Comparison of ENCODE assay signal across 31 cellular contexts in the genomic region with DNA sequence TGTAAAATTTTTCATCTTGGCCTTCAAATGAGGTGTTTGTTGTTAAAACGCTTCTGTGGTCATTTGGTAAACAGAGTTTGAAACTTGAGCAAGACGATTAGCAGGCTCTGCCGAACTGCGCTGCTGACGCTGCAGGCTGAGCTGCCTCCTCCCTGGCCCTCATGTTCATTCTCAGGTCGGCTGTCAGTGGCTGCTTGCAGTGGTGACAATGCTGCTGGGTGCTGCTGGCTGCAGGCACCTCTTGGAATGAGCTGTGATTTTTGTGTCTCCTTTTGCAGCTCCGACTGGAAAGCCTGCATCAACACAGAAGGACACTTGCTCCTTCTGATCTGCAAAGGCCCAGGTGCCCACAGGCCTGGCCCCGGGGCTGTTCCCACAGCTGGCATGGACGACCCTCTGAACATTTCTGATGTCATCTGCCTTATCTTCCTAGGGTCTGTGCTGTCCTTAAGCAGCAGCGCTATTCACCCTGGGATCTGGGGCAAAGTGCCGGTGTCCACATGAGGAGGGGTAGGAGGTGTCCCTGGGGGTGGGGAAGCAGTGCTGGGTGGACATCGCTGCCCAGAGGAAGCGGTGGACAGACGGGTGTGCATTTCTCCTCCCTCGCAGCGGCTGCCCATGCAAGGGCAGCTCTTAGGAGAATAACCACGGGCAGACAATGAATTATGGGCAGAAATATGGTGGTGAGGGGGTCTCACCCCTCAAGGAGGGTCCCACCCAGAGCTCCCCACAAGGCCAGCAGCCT. TPM values are rescaled to one million over a fixed set of nuclear protein-coding genes. Genes with fewer than 3 reads are reported as not detected.
A peak's percentile ranks its signal among the peaks of the same experiment; 100 is the strongest.
DNase-seq lines count a peak whose midpoint lies in the region; ATAC-seq, FAIRE-seq and TF ChIP-seq lines count a peak whose summit lies in the region.
"Had no signal": no experiment of that assay in that cellular context is flagged by ENCODE, and none has a peak within 500 bp of the region (broad histone marks: within the 10 kb centered on the region; RNA-seq: fewer than 3 reads in every experiment).

No MANE protein-coding gene starts in this region.

- ATAC-seq in Right ventricle myocardium inferior: no peak
- no peak for ATAC-seq in K562
- ATAC-seq: A549, GM23338 had no signal

- intact Hi-C loops in Right ventricle myocardium inferior (cut with DNase I): no loop called here
- intact Hi-C loops in left ventricle myocardium inferior (cut with micrococcal nuclease): no loop called here
- intact Hi-C loops in K562 (cut with micrococcal nuclease): loop anchor here (10.0 kb wide), 1 partner anchor 105 kb away; no protein-coding TSS in a partner anchor
- intact Hi-C loops in colonic mucosa (cut with DNase I): no loop called here

- H3K9me3 ChIP-seq in left ventricle myocardium inferior (replicated peaks): no peaks in the 10 kb centered on the region
- no peaks in the 10 kb centered on the region for H3K9me3 ChIP-seq in NT2/D1 (ENCODE audit: insufficient read depth, low read length)
- no peaks in the 10 kb centered on the region for H3K9me3 ChIP-seq in K562 (replicated peaks; ENCODE audit: control insufficient read depth, insufficient read depth, low read depth, low read length)
- no peaks in the 10 kb centered on the region for H3K9me3 ChIP-seq in parathyroid adenoma (ENCODE audit: control insufficient read depth, low read length)
- H3K9me3 ChIP-seq in HAP-1: no peaks in the 10 kb centered on the region
- H3K9me3 ChIP-seq in colonic mucosa: no peaks in the 10 kb centered on the region
- H3K9me3 ChIP-seq: A549; BLaER1 treated with 17β-estradiol and CSF1 and Interleukin-3, amounts not matched to agents 10 nM and 100 nM had no signal

- peak; percentile 26 for FAIRE-seq in K562 (lab: Jason Lieb, UNC)
- FAIRE-seq: A549, G401.6 had no signal

- H3K4me1 ChIP-seq in left ventricle myocardium inferior (peaks cover 27% of the 10 kb centered on the region), NT2/D1 (ENCODE audit: insufficient read depth, insufficient read length) (peaks cover 13% of the 10 kb centered on the region), K562 (replicated peaks in 1 of 2; ENCODE audit: control insufficient read depth in 2 of 2, insufficient read depth in 2 of 2, low read length in 2 of 2) (peaks cover 0 to 43% of the 10 kb centered on the region in 2 experiments; a peak in 2 of 5 replicates), parathyroid adenoma (peaks cover 47% of the 10 kb centered on the region), HAP-1 (peaks cover 8% of the 10 kb centered on the region), colonic mucosa (no peaks in the 10 kb centered on the region)

- H3K4me2 ChIP-seq in K562 (ENCODE audit: insufficient read depth, low read length) (no peak overlapping the region), parathyroid adenoma (ENCODE audit: low read length) (peak overlapping the region; percentile 29)
- H3K4me2 ChIP-seq: A549; BLaER1 treated with 17β-estradiol and CSF1 and Interleukin-3, amounts not matched to agents 10 nM and 100 nM; GM23338; KMS-11; PC-9 had no signal

- H3K36me3 ChIP-seq in left ventricle myocardium inferior (peaks cover 1% of the 10 kb centered on the region), NT2/D1 (ENCODE audit: insufficient read depth, insufficient read length, low read length) (no peaks in the 10 kb centered on the region), K562 (ENCODE audit: control insufficient read depth, insufficient read depth, low read length) (no peaks in the 10 kb centered on the region), parathyroid adenoma (ENCODE audit: control insufficient read depth, insufficient read depth, low read length) (no peaks in the 10 kb centered on the region), HAP-1 (replicated peaks) (no peaks in the 10 kb centered on the region), colonic mucosa (no peaks in the 10 kb centered on the region)
- H3K36me3 ChIP-seq: BLaER1 treated with 17β-estradiol and CSF1 and Interleukin-3, amounts not matched to agents 10 nM and 100 nM had no signal

- WGBS in K562 (ENCODE audit: insufficient coverage, low coverage, missing lambda C conversion rate): 2% methylated on average over 17 of the region's 17 CpGs

- H3K27me3 ChIP-seq in left ventricle myocardium inferior (ENCODE audit: low read depth) (no peaks in the 10 kb centered on the region), NT2/D1 (ENCODE audit: insufficient read depth, insufficient read length) (no peaks in the 10 kb centered on the region), K562 (ENCODE audit: control insufficient read depth in 2 of 2, insufficient read depth in 2 of 2, low read length in 2 of 2) (peaks cover 64 to 93% of the 10 kb centered on the region in 2 experiments), parathyroid adenoma (ENCODE audit: control insufficient read depth, insufficient read depth, low read length) (no peaks in the 10 kb centered on the region), HAP-1 (ENCODE audit: low read depth) (no peaks in the 10 kb centered on the region), colonic mucosa (no peaks in the 10 kb centered on the region)
- H3K27me3 ChIP-seq: BLaER1 treated with 17β-estradiol and CSF1 and Interleukin-3, amounts not matched to agents 10 nM and 100 nM had no signal

- TF ChIP-seq CTCF in left ventricle myocardium inferior (IDR thresholded peaks at IDR 0.05; ENCODE audit: borderline replicate concordance): no peak
- no peak for TF ChIP-seq CTCF in K562 (IDR thresholded peaks at IDR 0.05 in 2 of 3, conservative IDR thresholded peaks at IDR 0.05 in 1 of 3; ENCODE audit: insufficient read depth in 2 of 3, low read depth in 1 of 3, low read length in 3 of 3)
- TF ChIP-seq CTCF in parathyroid adenoma (IDR thresholded peaks at IDR 0.05): no peak
- no peak for TF ChIP-seq CTCF in colonic mucosa (IDR thresholded peaks at IDR 0.05)

- POLR2A ChIA-PET in K562 (lab: Yijun Ruan, JAX): interaction anchor here (1.1 to 1.3 kb wide), 3 partner anchors 17 to 24 kb away, joined by 3 to 5 read pairs (median 3); partner anchors contain the start of gene OSGIN1

- TF ChIP-seq POLR2A in K562 (conservative IDR thresholded peaks at IDR 0.05): no peak

- peak; percentile 34 for DNase-seq in Right ventricle myocardium inferior (ENCODE audit: missing footprints)
- no peak for DNase-seq in left ventricle myocardium inferior
- no peak for DNase-seq in NT2/D1 (ENCODE audit: low read depth, low spot score)
- no peak for DNase-seq in K562 (ENCODE audit: extremely low read depth in 1 of 4, low spot score in 3 of 4)
- DNase-seq in hepatic stellate cell (ENCODE audit: low spot score): no peak
- DNase-seq in HAP-1 (ENCODE audit: low spot score in 2 of 2): no peak
- no peak for DNase-seq in colonic mucosa
- DNase-seq: AML-193; CD4-positive, alpha-beta T cell; DMS53; HCEC 1CT; IMR-90; MM.1S; NCI-H1048; NCI-H1417; NCI-H1694; NCI-H2029 treated with DMSO at 0.1 percent for 48 hours; NCI-H2227 treated with DMSO at 0.1 percent for 48 hours; NCI-H510A; NK-92 treated with Interleukin-12 subunit alpha and Interleukin-12 subunit beta, amount 100 ng/mL, for 24 hours; SHP77; SW 1271 had no signal

- H3K9ac ChIP-seq in NT2/D1 (ENCODE audit: insufficient read length, low read depth) (peak overlapping the region; percentile 36), K562 (ENCODE audit: insufficient read depth in 1 of 2, low read depth in 2 of 2, low read length in 2 of 2) (no peak overlapping the region; a peak in 1 of 4 replicates), parathyroid adenoma (no peak overlapping the region), colonic mucosa (ENCODE audit: low read depth in 2 of 2, low read length in 2 of 2) (no peak overlapping the region)
- H3K9ac ChIP-seq: BLaER1 treated with 17β-estradiol and CSF1 and Interleukin-3, amounts not matched to agents 10 nM and 100 nM; KMS-11 had no signal

- no peak for TF ChIP-seq EP300 in K562 (IDR thresholded peaks at IDR 0.05; ENCODE audit: low read length)

- in situ Hi-C loops in K562 (cut with MboI): no loop called here
- in situ Hi-C loops in HAP-1 (cut with MboI; ENCODE audit: low sequenced_read_pairs): no loop called here

- H4K20me1 ChIP-seq in K562 (replicated peaks; ENCODE audit: control insufficient read depth, insufficient read depth, low read length): peaks cover 17% of the 10 kb centered on the region

- no TSS peak for BruUV-seq in K562 (replicated peaks; lab: Mats Ljungman, UMichigan)

- H2AFZ ChIP-seq in K562 (ENCODE audit: low read depth, low read length) (no peak overlapping the region), parathyroid adenoma (peak overlapping the region; percentile 84)
- H2AFZ ChIP-seq: GM23338, PC-9 had no signal

- no peak overlapping the region for H3K4me3 ChIP-seq in left ventricle myocardium inferior
- no peak overlapping the region for H3K4me3 ChIP-seq in NT2/D1 (ENCODE audit: insufficient read length, low read depth)
- H3K4me3 ChIP-seq in K562: no peak overlapping the region
- H3K4me3 ChIP-seq in parathyroid adenoma (ENCODE audit: low read depth, low read length): no peak overlapping the region
- H3K4me3 ChIP-seq in HAP-1: no peak overlapping the region
- no peak overlapping the region for H3K4me3 ChIP-seq in colonic mucosa
- H3K4me3 ChIP-seq: A549; BLaER1 treated with 17β-estradiol and CSF1 and Interleukin-3, amounts not matched to agents 10 nM and 100 nM; GM23338; PC-9 had no signal

- H3K27ac ChIP-seq in left ventricle myocardium inferior (replicated peaks) (no peak overlapping the region), K562 (ENCODE audit: extremely low read depth, low read depth, low read length) (no peak overlapping the region), parathyroid adenoma (peak overlapping the region; percentile 97), colonic mucosa (no peak overlapping the region)
- H3K27ac ChIP-seq: A549; BLaER1 treated with 17β-estradiol and CSF1 and Interleukin-3, amounts not matched to agents 10 nM and 100 nM; KMS-11 had no signal

- TF ChIP-seq RAD21 in K562 (CRISPR knock-in tag; conservative IDR thresholded peaks at IDR 0.05 in 1 of 2, IDR thresholded peaks at IDR 0.05 in 1 of 2): no peak

- CTCF ChIA-PET in K562 (lab: Yijun Ruan, JAX; ENCODE audit: low intra/inter-chr PET ratio): no interaction called here

- no peaks in the 10 kb centered on the region for H3K9me1 ChIP-seq in K562 (ENCODE audit: control insufficient read depth, insufficient read depth, low read length)

- H3K79me2 ChIP-seq in K562 (ENCODE audit: control insufficient read depth, insufficient read depth, low read length) (no peaks in the 10 kb centered on the region), parathyroid adenoma (no peaks in the 10 kb centered on the region)

RNA-seq across cellular contexts. Expression of gene OSGIN1, which starts 23.1 kb away (rescaled TPM):
- total RNA-seq in Right ventricle myocardium inferior (8.2 TPM), left ventricle myocardium inferior (12.5 TPM), K562 (2014; rRNA removed) (1.9 and 2.2 TPM in 2 replicates), K562 (2014; rRNA removed; fragmentation: Illumina TruSeq; extraction: Trizol) (0.45 and 0.76 TPM in 2 replicates), K562 (2015; rRNA removed; fragmentation: Illumina TruSeq; extraction: Trizol) (1.6 and 1.8 TPM in 2 replicates), K562 (2021) (3.6 and 4.2 TPM in 2 replicates), colonic mucosa (10 to 100 TPM in 1 of 2 donors, 1 to 10 TPM in 1; 9.4 to 11.9 TPM)
- 14.7 and 21.6 TPM in 2 replicates for total RNA-seq in K562 (2011; cell fraction: chromatin; rRNA removed; ENCODE audit: low replicate concordance)
- total RNA-seq in K562 (2011; cell fraction: nucleolus; rRNA removed): 13.6 and 14.8 TPM in 2 replicates
- 10.9 and 13.7 TPM in 2 replicates for total RNA-seq in K562 (2011; cell fraction: nucleoplasm; rRNA removed)
- polyA plus RNA-seq in K562 (2011; rRNA removed) (1.6 and 4.2 TPM in 2 replicates), K562 (2014; fragmentation: Illumina TruSeq; extraction: Trizol) (1.7 and 5.8 TPM in 2 replicates), K562 (2014; fragmentation: Nextera tagmentation; extraction: Ambion mirVana) (under 1 TPM; 0.03 to 0.04 TPM), K562 (2014; rRNA removed) (1.8 and 3.0 TPM in 2 replicates)
- polyA plus RNA-seq in K562 (2011; cell fraction: cytosol; rRNA removed): 4.9 and 9.7 TPM in 2 replicates
- polyA plus RNA-seq in K562 (2011; cell fraction: nucleus; rRNA removed): 3.1 and 6.8 TPM in 2 replicates
- polyA plus RNA-seq in K562 (2012): 4.0 and 5.5 TPM in 2 replicates
- 0.91 and 1.2 TPM in 2 replicates for polyA minus RNA-seq in K562 (2011; rRNA and poly(A)+ RNA removed)
- 2.9 and 4.9 TPM in 2 replicates for polyA minus RNA-seq in K562 (2011; cell fraction: cytosol; rRNA and poly(A)+ RNA removed)
- 3.5 and 6.9 TPM in 2 replicates for polyA minus RNA-seq in K562 (2011; cell fraction: nucleus; rRNA and poly(A)+ RNA removed)

RNA-seq across cellular contexts. Expression of gene MLYCD, which starts 31.1 kb away (rescaled TPM):
- 48.2 TPM for total RNA-seq in Right ventricle myocardium inferior
- 50.4 TPM for total RNA-seq in left ventricle myocardium inferior
- 7.7 TPM in 2 replicates for total RNA-seq in K562 (2011; cell fraction: chromatin; rRNA removed; ENCODE audit: low replicate concordance)
- total RNA-seq in K562 (2011; cell fraction: nucleolus; rRNA removed): 4.7 and 5.0 TPM in 2 replicates
- total RNA-seq in K562 (2011; cell fraction: nucleoplasm; rRNA removed): 5.7 and 6.9 TPM in 2 replicates
- 1.00 and 1.7 TPM in 2 replicates for total RNA-seq in K562 (2014; rRNA removed)
- 0.89 and 1.0 TPM in 2 replicates for total RNA-seq in K562 (2014; rRNA removed; fragmentation: Illumina TruSeq; extraction: Trizol)
- 1.0 and 1.2 TPM in 2 replicates for total RNA-seq in K562 (2015; rRNA removed; fragmentation: Illumina TruSeq; extraction: Trizol)
- 1.8 and 2.0 TPM in 2 replicates for total RNA-seq in K562 (2021)
- 1.1 and 1.5 TPM in 2 replicates for polyA plus RNA-seq in K562 (2011; rRNA removed)
- 0.88 and 1.4 TPM in 2 replicates for polyA plus RNA-seq in K562 (2011; cell fraction: cytosol; rRNA removed)
- polyA plus RNA-seq in K562 (2011; cell fraction: nucleus; rRNA removed): 3.4 and 3.8 TPM in 2 replicates
- 1.1 and 1.6 TPM in 2 replicates for polyA plus RNA-seq in K562 (2012)
- polyA plus RNA-seq in K562 (2014; fragmentation: Illumina TruSeq; extraction: Trizol): 0.77 and 0.91 TPM in 2 replicates
- polyA plus RNA-seq in K562 (2014; fragmentation: Nextera tagmentation; extraction: Ambion mirVana): under 1 TPM; 0.15 to 0.27 TPM
- polyA plus RNA-seq in K562 (2014; rRNA removed): 1.2 and 1.5 TPM in 2 replicates
- polyA minus RNA-seq in K562 (2011; rRNA and poly(A)+ RNA removed): 2.9 and 5.3 TPM in 2 replicates
- 0.48 and 1.5 TPM in 2 replicates for polyA minus RNA-seq in K562 (2011; cell fraction: cytosol; rRNA and poly(A)+ RNA removed)
- 2.7 and 4.3 TPM in 2 replicates for polyA minus RNA-seq in K562 (2011; cell fraction: nucleus; rRNA and poly(A)+ RNA removed)
- total RNA-seq in colonic mucosa: 10 to 100 TPM in 1 of 2 donors, 1 to 10 TPM in 1; 5.5 to 10.6 TPM

RNA-seq across cellular contexts. Expression of gene NECAB2, which starts 38.1 kb away (rescaled TPM):
- total RNA-seq in Right ventricle myocardium inferior (1.8 TPM), left ventricle myocardium inferior (0.69 TPM), K562 (2014; rRNA removed) (not detected in 2 replicates), K562 (2014; rRNA removed; fragmentation: Illumina TruSeq; extraction: Trizol) (not detected in 2 replicates), K562 (2015; rRNA removed; fragmentation: Illumina TruSeq; extraction: Trizol) (not detected in 2 replicates), K562 (2021) (not detected in 2 replicates), colonic mucosa (under 1 TPM; 0.25 to 0.42 TPM)
- 0.51 and 1.2 TPM in 2 replicates for total RNA-seq in K562 (2011; cell fraction: chromatin; rRNA removed; ENCODE audit: low replicate concordance)
- total RNA-seq in K562 (2011; cell fraction: nucleolus; rRNA removed): 0.39 and 0.83 TPM in 2 replicates
- not detected in 2 replicates for total RNA-seq in K562 (2011; cell fraction: nucleoplasm; rRNA removed)
- polyA plus RNA-seq in K562 (2011; rRNA removed) (0.09 and 0.28 TPM in 2 replicates), K562 (2014; fragmentation: Illumina TruSeq; extraction: Trizol) (not detected in 2 replicates), K562 (2014; fragmentation: Nextera tagmentation; extraction: Ambion mirVana) (not detected), K562 (2014; rRNA removed) (0.03 TPM in 1 of 2 replicates, not detected in the other)
- 0.07 and 0.16 TPM in 2 replicates for polyA plus RNA-seq in K562 (2011; cell fraction: cytosol; rRNA removed)
- 0.49 and 1.1 TPM in 2 replicates for polyA plus RNA-seq in K562 (2011; cell fraction: nucleus; rRNA removed)
- polyA plus RNA-seq in K562 (2012): 0.05 and 0.28 TPM in 2 replicates
- not detected in 2 replicates for polyA minus RNA-seq in K562 (2011; rRNA and poly(A)+ RNA removed)
- polyA minus RNA-seq in K562 (2011; cell fraction: cytosol; rRNA and poly(A)+ RNA removed): not detected in 2 replicates
- polyA minus RNA-seq in K562 (2011; cell fraction: nucleus; rRNA and poly(A)+ RNA removed): 0.22 and 0.27 TPM in 2 replicates
- total RNA-seq: CD4-positive, alpha-beta T cell; IMR-90; RPMI7951; SK-MEL-5 had no signal
